In genomic region chr14:74038015-74038859, GRCh38 we compare ENCODE assay signal across 9 cellular contexts. TPM values are rescaled to one million over a fixed set of nuclear protein-coding genes. Genes with fewer than 3 reads are reported as not detected.
DNase-seq lines count a peak whose midpoint lies in the region; ATAC-seq and TF ChIP-seq lines count a peak whose summit lies in the region.
"Had no signal": no experiment of that assay in that cellular context is flagged by ENCODE, and none has a peak within 500 bp of the region (broad histone marks: within the 10 kb centered on the region; RNA-seq: fewer than 3 reads in every experiment).

No MANE protein-coding gene starts in this region.

- H3K4me3 Mint-ChIP-seq in brain = no peak overlapping the region

- in situ Hi-C loops in HAP-1 (cut with MboI; ENCODE audit: low sequenced_read_pairs) = loop anchor here (10.0 kb wide), 1 partner anchor 313 kb away; no protein-coding TSS in a partner anchor

- no peaks in the 10 kb centered on the region for H3K27me3 ChIP-seq in HAP-1 (ENCODE audit: low read depth)
- H3K27me3 ChIP-seq: SJCRH30 had no signal

- peak; percentile 53 to 75 for TF ChIP-seq CTCF in brain (conservative IDR thresholded peaks at IDR 0.05)

- no peaks in the 10 kb centered on the region for H3K9me3 ChIP-seq in HAP-1
- H3K9me3 ChIP-seq: SJCRH30 had no signal

- ATAC-seq in left lobe of liver (peak; percentile 88), GM21526 (IDR thresholded peaks at IDR 0.05; ENCODE audit: low FRiP score, unreplicated experiment) (no peak), GM18868 (IDR thresholded peaks at IDR 0.05; ENCODE audit: unreplicated experiment) (no peak)

- H3K27ac Mint-ChIP-seq in brain = no peak overlapping the region

- H3K27me3 Mint-ChIP-seq in brain = no peaks in the 10 kb centered on the region

- no peaks in the 10 kb centered on the region for H3K36me3 ChIP-seq in HAP-1 (replicated peaks)
- H3K36me3 ChIP-seq: SJCRH30 had no signal

- no peaks in the 10 kb centered on the region for H3K4me1 ChIP-seq in HAP-1
- H3K4me1 ChIP-seq: SJCRH30 had no signal

- no peaks in the 10 kb centered on the region for H3K9me3 Mint-ChIP-seq in brain

- no peaks in the 10 kb centered on the region for H3K4me1 Mint-ChIP-seq in brain

- no peak overlapping the region for H3K4me3 ChIP-seq in HAP-1
- H3K4me3 ChIP-seq: SJCRH30 had no signal

- DNase-seq in COR-L47 (lab: John Stamatoyannopoulos, UW) = peak; percentile 33
- peak; percentile 20 to 69 for DNase-seq in HAP-1 (ENCODE audit: low spot score in 2 of 2)
- peak; percentile 71 for DNase-seq in NCI-H69 (lab: John Stamatoyannopoulos, UW)
- DNase-seq in left lobe of liver (ENCODE audit: low spot score) = no peak
- DNase-seq in mesenteric fat pad (ENCODE audit: low spot score) = no peak

- H3K36me3 Mint-ChIP-seq in brain = peaks cover 9% of the 10 kb centered on the region

RNA-seq across cellular contexts. Expression of gene BBOF1, which starts 19.1 kb away (rescaled TPM):
- polyA plus RNA-seq in brain (ENCODE audit: insufficient read depth, low read depth, low replicate concordance) = 4.9 TPM
- 0.98 TPM for total RNA-seq in left lobe of liver
- 3.1 TPM for total RNA-seq in mesenteric fat pad

RNA-seq across cellular contexts. Expression of gene ENTPD5, which starts 19.1 kb away (rescaled TPM):
- polyA plus RNA-seq in brain (ENCODE audit: insufficient read depth, low read depth, low replicate concordance) = 10.8 TPM
- total RNA-seq in left lobe of liver (173 TPM), mesenteric fat pad (17.1 TPM)

RNA-seq across cellular contexts. Expression of gene ALDH6A1, which starts 46.0 kb away (rescaled TPM):
- polyA plus RNA-seq in brain (ENCODE audit: insufficient read depth, low read depth, low replicate concordance) = 54.6 TPM
- 327 TPM for total RNA-seq in left lobe of liver
- 42.1 TPM for total RNA-seq in mesenteric fat pad

RNA-seq across cellular contexts. Expression of gene LIN52, which starts 46.5 kb away (rescaled TPM):
- 9.0 TPM for polyA plus RNA-seq in brain (ENCODE audit: insufficient read depth, low read depth, low replicate concordance)
- 5.6 TPM for total RNA-seq in left lobe of liver
- 9.2 TPM for total RNA-seq in mesenteric fat pad

Comparison
In these comparisons a context has a peak if more than half of its experiments do, and no peak if none do; other contexts are left out.
1. DNase-seq: peak in COR-L47 (single experiment), HAP-1 (2 of 2) and NCI-H69 (single experiment); none in left lobe of liver (single experiment) and mesenteric fat pad (single experiment).